Comparison of ENCODE assay signal across 29 cellular contexts in the genomic region with DNA sequence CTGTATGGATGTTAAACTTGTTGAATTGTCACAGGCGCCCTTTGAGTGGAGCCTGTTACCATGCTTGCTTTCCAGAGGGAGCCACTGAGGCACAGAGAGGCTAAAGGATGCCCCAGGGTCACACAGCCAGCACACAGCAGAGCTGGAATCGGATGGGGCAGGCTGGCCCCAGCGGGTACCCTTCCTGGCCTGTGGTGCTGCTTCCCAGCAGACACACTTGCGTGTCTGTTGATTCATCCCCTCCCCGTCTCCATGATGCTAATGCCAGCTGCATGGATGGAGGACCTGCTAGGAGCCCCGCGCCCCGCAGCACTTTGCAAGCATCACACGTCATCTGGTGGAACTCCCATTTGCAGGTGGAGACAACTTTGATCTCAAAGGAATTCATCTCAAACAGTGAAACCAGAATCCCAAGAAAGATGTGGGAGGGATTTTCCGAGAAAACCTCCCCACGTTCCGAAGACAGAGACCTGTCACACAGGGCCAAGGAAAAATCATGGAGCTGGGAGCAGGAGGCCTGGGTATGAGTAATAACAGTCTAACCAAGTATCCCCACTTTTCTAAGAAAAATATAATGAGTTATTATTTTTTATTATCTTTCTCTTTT. TPM values are rescaled to one million over a fixed set of nuclear protein-coding genes. Genes with fewer than 3 reads are reported as not detected.
DNase-seq lines count a peak whose midpoint lies in the region; ATAC-seq and TF ChIP-seq lines count a peak whose summit lies in the region.
"Had no signal": no experiment of that assay in that cellular context is flagged by ENCODE, and none has a peak within 500 bp of the region (broad histone marks: within the 10 kb centered on the region; RNA-seq: fewer than 3 reads in every experiment).

No MANE protein-coding gene starts in this region.

- intact Hi-C loops in mucosa of descending colon (cut with DNase I, micrococcal nuclease) (no loop called here), aorta (cut with DNase I) (loop anchor here in 1 of 2 donors (2.0 to 10.0 kb wide), 2 partner anchors 132 to 150 kb away; no protein-coding TSS in a partner anchor), colonic mucosa (cut with DNase I) (no loop called here)

- no peaks in the 10 kb centered on the region for H3K36me3 Mint-ChIP-seq in glutamatergic neuron (ENCODE audit: unreplicated experiment)
- no peaks in the 10 kb centered on the region for H3K36me3 Mint-ChIP-seq in activated CD8-positive, alpha-beta T cell treated with anti-CD3 and anti-CD28 coated beads, Interleukin-2, amount 10 ng/mL, durations not matched to agents 7 days and 5 days (ENCODE audit: low read depth)
- H3K36me3 Mint-ChIP-seq: naive thymus-derived CD8-positive, alpha-beta T cell had no signal

- no peak overlapping the region for H3K9ac ChIP-seq in colonic mucosa (ENCODE audit: low read depth in 2 of 2, low read length in 2 of 2)
- H3K9ac ChIP-seq: KMS-11 had no signal

- peaks cover 5% of the 10 kb centered on the region for H3K27me3 Mint-ChIP-seq in glutamatergic neuron (ENCODE audit: unreplicated experiment)
- H3K27me3 Mint-ChIP-seq in activated CD8-positive, alpha-beta T cell treated with anti-CD3 and anti-CD28 coated beads, Interleukin-2, amount 10 ng/mL, durations not matched to agents 7 days and 5 days (ENCODE audit: low read depth) = no peaks in the 10 kb centered on the region
- H3K27me3 Mint-ChIP-seq: activated CD4-positive, alpha-beta T cell treated with anti-CD3 and anti-CD28 coated beads for 36 hours had no signal

- ATAC-seq in mucosa of descending colon = no peak
- no peak for ATAC-seq in aorta (ENCODE audit: low FRiP score)
- no peak for ATAC-seq in activated CD8-positive, alpha-beta T cell treated with anti-CD3 and anti-CD28 coated beads, Interleukin-2, amount 10 ng/mL, durations not matched to agents 7 days and 5 days
- ATAC-seq: activated CD4-positive, alpha-beta T cell treated with anti-CD3 and anti-CD28 coated beads for 36 hours; gastroesophageal sphincter; HCT116; naive thymus-derived CD8-positive, alpha-beta T cell had no signal

- H3K4me1 ChIP-seq in mucosa of descending colon (ENCODE audit: low read depth) (no peaks in the 10 kb centered on the region), aorta (ENCODE audit: control insufficient read depth in 1 of 2, insufficient read depth in 2 of 2, low read length in 2 of 2) (peaks cover 0 to 7% of the 10 kb centered on the region in 2 donors), colonic mucosa (no peaks in the 10 kb centered on the region)

- H3K27me3 ChIP-seq in aorta (ENCODE audit: control insufficient read depth in 1 of 2, insufficient read depth in 2 of 2, low read length in 1 of 2) (no peaks in the 10 kb centered on the region), colonic mucosa (no peaks in the 10 kb centered on the region)
- H3K27me3 ChIP-seq: gastroesophageal sphincter, SJCRH30 had no signal

- H3K4me1 Mint-ChIP-seq in glutamatergic neuron (ENCODE audit: low read depth, unreplicated experiment) = peaks cover 11% of the 10 kb centered on the region
- H3K4me1 Mint-ChIP-seq in activated CD8-positive, alpha-beta T cell treated with anti-CD3 and anti-CD28 coated beads, Interleukin-2, amount 10 ng/mL, durations not matched to agents 7 days and 5 days (ENCODE audit: low read depth) = no peaks in the 10 kb centered on the region
- H3K4me1 Mint-ChIP-seq: activated CD4-positive, alpha-beta T cell treated with anti-CD3 and anti-CD28 coated beads for 36 hours; central memory CD8-positive, alpha-beta T cell had no signal

- no peaks in the 10 kb centered on the region for H3K36me3 ChIP-seq in mucosa of descending colon (ENCODE audit: low read depth)
- no peaks in the 10 kb centered on the region for H3K36me3 ChIP-seq in aorta (ENCODE audit: control insufficient read depth in 1 of 2, insufficient read depth in 2 of 2, low read length in 1 of 2)
- no peaks in the 10 kb centered on the region for H3K36me3 ChIP-seq in colonic mucosa
- H3K36me3 ChIP-seq: gastroesophageal sphincter, SJCRH30, thoracic aorta had no signal

- CTCF ChIA-PET in activated CD8-positive, alpha-beta T cell treated with anti-CD3 and anti-CD28 coated beads, Interleukin-2, amount 10 ng/mL, durations not matched to agents 7 days and 5 days (lab: Charles Lee) = no interaction called here

- TF ChIP-seq CTCF in glutamatergic neuron (IDR thresholded peaks at IDR 0.05; ENCODE audit: partially characterized antibody, unreplicated experiment) (no peak), mucosa of descending colon (IDR thresholded peaks at IDR 0.05) (no peak), colonic mucosa (IDR thresholded peaks at IDR 0.05) (no peak)

- H3K4me3 Mint-ChIP-seq in glutamatergic neuron (ENCODE audit: unreplicated experiment) = no peak overlapping the region
- H3K4me3 Mint-ChIP-seq in activated CD8-positive, alpha-beta T cell treated with anti-CD3 and anti-CD28 coated beads, Interleukin-2, amount 10 ng/mL, durations not matched to agents 7 days and 5 days = no peak overlapping the region
- H3K4me3 Mint-ChIP-seq: activated CD4-positive, alpha-beta T cell treated with anti-CD3 and anti-CD28 coated beads for 36 hours; central memory CD8-positive, alpha-beta T cell; naive thymus-derived CD8-positive, alpha-beta T cell had no signal

- POLR2A ChIA-PET in activated CD8-positive, alpha-beta T cell treated with anti-CD3 and anti-CD28 coated beads, Interleukin-2, amount 10 ng/mL, durations not matched to agents 7 days and 5 days (lab: Charles Lee) = no interaction called here

- H3K4me3 ChIP-seq in mucosa of descending colon (no peak overlapping the region), aorta (ENCODE audit: low read length in 2 of 2) (no peak overlapping the region), colonic mucosa (no peak overlapping the region)
- H3K4me3 ChIP-seq: gastroesophageal sphincter, SJCRH30, thoracic aorta had no signal

- H3K9me3 Mint-ChIP-seq in glutamatergic neuron (ENCODE audit: unreplicated experiment) = peaks cover 3% of the 10 kb centered on the region
- no peaks in the 10 kb centered on the region for H3K9me3 Mint-ChIP-seq in activated CD8-positive, alpha-beta T cell treated with anti-CD3 and anti-CD28 coated beads, Interleukin-2, amount 10 ng/mL, durations not matched to agents 7 days and 5 days (ENCODE audit: insufficient read depth)
- H3K9me3 Mint-ChIP-seq: central memory CD8-positive, alpha-beta T cell; naive thymus-derived CD8-positive, alpha-beta T cell had no signal

- WGBS in aorta, 2 donors = 81 to 85% methylated on average over 12 of the region's 12 CpGs

- no peak overlapping the region for H3K27ac ChIP-seq in aorta (ENCODE audit: low read depth in 1 of 2, low read length in 2 of 2)
- H3K27ac ChIP-seq in colonic mucosa = no peak overlapping the region
- H3K27ac ChIP-seq: KMS-11, SJCRH30, thoracic aorta had no signal

- H3K27ac Mint-ChIP-seq in glutamatergic neuron (ENCODE audit: unreplicated experiment) = no peak overlapping the region
- no peak overlapping the region for H3K27ac Mint-ChIP-seq in activated CD8-positive, alpha-beta T cell treated with anti-CD3 and anti-CD28 coated beads, Interleukin-2, amount 10 ng/mL, durations not matched to agents 7 days and 5 days
- H3K27ac Mint-ChIP-seq: activated CD4-positive, alpha-beta T cell treated with anti-CD3 and anti-CD28 coated beads for 36 hours; naive thymus-derived CD8-positive, alpha-beta T cell; progenitor cell of endocrine pancreas had no signal

- DNase-seq in SHP77 (lab: John Stamatoyannopoulos, UW) (peak; percentile 62 to 84), glutamatergic neuron (peak; percentile 9), mucosa of descending colon (peak in 2 of 3 donors; percentile 9 to 15), aorta (peak; percentile 21 to 54), colonic mucosa (no peak), medulla oblongata (ENCODE audit: extremely low spot score) (no peak)
- DNase-seq in activated CD8-positive, alpha-beta T cell treated with anti-CD3 and anti-CD28 coated beads, Interleukin-2, amount 10 ng/mL, durations not matched to agents 7 days and 5 days = no peak
- DNase-seq: activated CD4-positive, alpha-beta T cell treated with anti-CD3 and anti-CD28 coated beads for 36 hours; activated naive CD4-positive, alpha-beta T cell treated with anti-CD3 and anti-CD28 coated beads, Interleukin-2, amount 50 U/mL, for 16 hours; anterior cingulate cortex; erythroblast; GF-D8; islet precursor cell; mesendoderm; NCI-H1694 treated with DMSO at 0.1 percent for 48 hours; NCI-H748 treated with DMSO at 0.1 percent for 48 hours; OCI-M1; small intestine; stimulated activated CD4-positive, alpha-beta T cell treated with anti-CD3 and anti-CD28 coated beads, Interleukin-2, amount 100 ng/mL, for 48 hours; stimulated activated naive CD4-positive, alpha-beta T cell treated with Interleukin-2 at 50 U/mL for 16 hours; T-helper 1 cell had no signal

- H3K9me3 ChIP-seq in mucosa of descending colon (no peaks in the 10 kb centered on the region), aorta (ENCODE audit: control insufficient read depth, low read length) (no peaks in the 10 kb centered on the region), colonic mucosa (no peaks in the 10 kb centered on the region)
- H3K9me3 ChIP-seq: gastroesophageal sphincter, SJCRH30, thoracic aorta had no signal

RNA-seq across cellular contexts. Expression of a gene that starts 52.5 kb away (rescaled TPM):
- total RNA-seq in glutamatergic neuron (ENCODE audit: unreplicated experiment) = 3.2 TPM
- total RNA-seq in mucosa of descending colon = 10 to 100 TPM in 1 of 3 donors, 1 to 10 TPM in 1, under 1 TPM in 1; 0.38 to 34.3 (median 1.1) TPM
- 1 to 10 TPM; 3.2 to 3.5 TPM for total RNA-seq in aorta
- under 1 TPM; 0.25 to 0.26 TPM for polyA plus RNA-seq in aorta
- total RNA-seq in colonic mucosa = 1 to 10 TPM in 1 of 2 donors, under 1 TPM in 1; 0.27 to 6.6 TPM
- total RNA-seq in activated CD8-positive, alpha-beta T cell treated with anti-CD3 and anti-CD28 coated beads, Interleukin-2, amount 10 ng/mL, durations not matched to agents 7 days and 5 days = not detected
- total RNA-seq: activated CD4-positive, alpha-beta T cell treated with anti-CD3 and anti-CD28 coated beads for 36 hours; naive thymus-derived CD8-positive, alpha-beta T cell; SJCRH30 had no signal
- polyA plus RNA-seq: naive thymus-derived CD8-positive, alpha-beta T cell had no signal

Comparison
In these comparisons a context has a peak if more than half of its experiments do, and no peak if none do; other contexts are left out.
1. DNase-seq: peak in SHP77 (2 of 2), glutamatergic neuron (single experiment), mucosa of descending colon (2 of 3) and aorta (2 of 2); none in colonic mucosa (single experiment), medulla oblongata (single experiment) and activated CD8-positive, alpha-beta T cell treated with anti-CD3 and anti-CD28 coated beads, Interleukin-2, amount 10 ng/mL, durations not matched to agents 7 days and 5 days (single experiment).